In genomic region chr1:63522891-63523728, GRCh38 we compare ENCODE assay signal across 8 cellular contexts. TPM values are rescaled to one million over a fixed set of nuclear protein-coding genes. Genes with fewer than 3 reads are reported as not detected.
DNase-seq lines count a peak whose midpoint lies in the region; ATAC-seq and TF ChIP-seq lines count a peak whose summit lies in the region.

EFCAB7 (plus strand) TSS chr1:63523525; CDS start chr1:63525573, 2,048 bp downstream.
ITGB3BP (minus strand) TSS chr1:63523225; CDS start chr1:63523133, 92 bp downstream.

- peak; percentile 98 for DNase-seq in EL
- DNase-seq in H4 (ENCODE audit: low spot score), result peak; percentile 96
- DNase-seq in LNCaP clone FGC (ENCODE audit: low read depth), result peak; percentile 94
- peak; percentile 94 for DNase-seq in RWPE2 (ENCODE audit: low spot score)
- peak; percentile 92 for DNase-seq in activated effector memory CD4-positive, alpha-beta T cell treated with anti-CD3 and anti-CD28 coated beads, Interleukin-2, amount 50 U/mL, for 16 hours
- peak; percentile 90 for DNase-seq in fibroblast of the conjunctiva (ENCODE audit: low read depth)
- peak; percentile 85 for DNase-seq in stimulated activated naive CD8-positive, alpha-beta T cell treated with anti-CD3 and anti-CD28 coated beads, Interleukin-15, Interleukin-2, amounts not matched to agents 100 U/mL and 50 U/mL, for 24 hours

- H3K27ac ChIP-seq in RWPE2 (ENCODE audit: poor library complexity, severe bottlenecking), result peak within 1 kb of the TSS; percentile 67

- H3K4me1 ChIP-seq in RWPE2 (ENCODE audit: insufficient read depth, poor library complexity, severe bottlenecking), result peaks cover 20% of the 10 kb centered on the region

- H3K9me3 ChIP-seq in RWPE2 (ENCODE audit: severe bottlenecking), result no peaks in the 10 kb centered on the region

- H3K9me3 Mint-ChIP-seq in nephron, result no peaks in the 10 kb centered on the region

- H3K36me3 Mint-ChIP-seq in nephron (ENCODE audit: low read depth), result peaks cover 9% of the 10 kb centered on the region

- ATAC-seq in RWPE2 (ENCODE audit: low read depth), result peak; percentile 98
- ATAC-seq in stimulated activated naive CD8-positive, alpha-beta T cell treated with anti-CD3 and anti-CD28 coated beads, Interleukin-15, Interleukin-2, amounts not matched to agents 100 U/mL and 50 U/mL, for 24 hours, result peak; percentile 98

- TF ChIP-seq CTCF in LNCaP clone FGC (IDR thresholded peaks at IDR 0.05; ENCODE audit: control insufficient read depth, extremely low read depth, insufficient read depth), result no peak
- no peak for TF ChIP-seq CTCF in RWPE2 (IDR thresholded peaks at IDR 0.05; ENCODE audit: poor library complexity, severe bottlenecking)
- no peak for TF ChIP-seq CTCF in nephron (IDR thresholded peaks at IDR 0.05; ENCODE audit: unreplicated experiment in 3 of 3)

- H3K27me3 Mint-ChIP-seq in nephron (ENCODE audit: low read depth), result no peaks in the 10 kb centered on the region

- peaks cover 25% of the 10 kb centered on the region for H3K36me3 ChIP-seq in RWPE2 (ENCODE audit: low read depth)

- H3K27me3 ChIP-seq in RWPE2 (ENCODE audit: insufficient read depth, poor library complexity, severe bottlenecking), result no peaks in the 10 kb centered on the region

- peak within 1 kb of the TSS; percentile 97 to 99 (median 99) for H3K27ac Mint-ChIP-seq in nephron

- H3K4me3 ChIP-seq in LNCaP clone FGC (ENCODE audit: low read depth, low read length), result peak within 1 kb of the TSS; percentile 68
- H3K4me3 ChIP-seq in RWPE2 (ENCODE audit: severe bottlenecking), result peak within 1 kb of the TSS; percentile 78

- H3K4me3 Mint-ChIP-seq in nephron, result peak within 1 kb of the TSS; percentile 89 to 96 (median 95)

- H3K4me1 Mint-ChIP-seq in nephron, result peaks cover 19% of the 10 kb centered on the region

RNA-seq across cellular contexts. Expression of gene EFCAB7, which starts in this region (rescaled TPM):
- 8.9 and 9.8 TPM in 2 replicates for total RNA-seq in H4 (2014; rRNA removed; shearing (Covaris generic))

RNA-seq across cellular contexts. Expression of gene ITGB3BP, which starts in this region (rescaled TPM):
- total RNA-seq in H4 (2014; rRNA removed; shearing (Covaris generic)), result 47.6 and 49.1 TPM in 2 replicates

Comparison
In these comparisons a context has a peak if more than half of its experiments do, and no peak if none do; other contexts are left out.
1. Peak in every context shown above with its lines: DNase-seq, ATAC-seq, H3K4me3 ChIP-seq and H3K27ac ChIP-seq.